ENCODE assay signal across 1 cellular context in the genomic region with DNA sequence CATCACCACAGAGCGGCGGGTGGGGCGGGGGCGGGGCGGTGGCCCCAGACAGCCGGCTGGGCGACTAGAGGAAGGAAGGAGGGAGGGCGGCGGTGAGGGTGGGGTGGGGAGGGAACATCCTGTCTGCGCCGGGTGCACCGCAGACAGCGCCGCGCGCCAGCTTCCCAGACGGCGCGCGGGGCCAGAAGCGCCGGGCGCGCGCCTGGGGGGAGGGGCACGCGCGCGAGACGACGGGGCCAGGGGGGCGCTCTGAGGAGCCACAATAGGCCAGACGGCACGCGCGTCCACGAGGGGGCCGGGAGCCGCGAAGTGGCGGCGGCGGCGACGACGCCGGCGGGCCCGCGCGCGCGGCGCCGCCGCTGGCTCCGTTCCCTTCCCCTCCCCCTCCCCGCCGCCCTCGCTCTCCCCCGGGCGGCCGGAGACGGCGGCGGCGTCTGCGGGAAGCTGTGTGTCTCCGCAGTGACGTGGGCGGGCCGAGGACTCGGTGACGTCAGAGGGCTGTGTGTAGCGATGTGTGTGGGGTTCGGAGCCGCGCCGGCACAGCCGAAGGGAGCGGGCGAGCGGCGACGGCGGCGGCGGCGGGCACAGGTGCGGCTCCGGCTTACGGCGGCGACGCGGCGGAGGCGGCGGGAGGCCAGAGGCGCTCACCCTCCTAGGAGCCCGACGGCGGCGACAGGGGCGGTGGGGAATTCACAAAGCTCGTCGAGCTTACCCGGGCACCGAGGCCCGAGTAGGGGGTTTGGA.
TF ChIP-seq lines count a peak whose summit lies in the region.

A gene with protein sequence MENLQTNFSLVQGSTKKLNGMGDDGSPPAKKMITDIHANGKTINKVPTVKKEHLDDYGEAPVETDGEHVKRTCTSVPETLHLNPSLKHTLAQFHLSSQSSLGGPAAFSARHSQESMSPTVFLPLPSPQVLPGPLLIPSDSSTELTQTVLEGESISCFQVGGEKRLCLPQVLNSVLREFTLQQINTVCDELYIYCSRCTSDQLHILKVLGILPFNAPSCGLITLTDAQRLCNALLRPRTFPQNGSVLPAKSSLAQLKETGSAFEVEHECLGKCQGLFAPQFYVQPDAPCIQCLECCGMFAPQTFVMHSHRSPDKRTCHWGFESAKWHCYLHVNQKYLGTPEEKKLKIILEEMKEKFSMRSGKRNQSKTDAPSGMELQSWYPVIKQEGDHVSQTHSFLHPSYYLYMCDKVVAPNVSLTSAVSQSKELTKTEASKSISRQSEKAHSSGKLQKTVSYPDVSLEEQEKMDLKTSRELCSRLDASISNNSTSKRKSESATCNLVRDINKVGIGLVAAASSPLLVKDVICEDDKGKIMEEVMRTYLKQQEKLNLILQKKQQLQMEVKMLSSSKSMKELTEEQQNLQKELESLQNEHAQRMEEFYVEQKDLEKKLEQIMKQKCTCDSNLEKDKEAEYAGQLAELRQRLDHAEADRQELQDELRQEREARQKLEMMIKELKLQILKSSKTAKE (plus strand): TSS at position 540 of the 744 bp plus-strand sequence. CDS start 2,617 bp downstream, outside the sequence.

TF ChIP-seq in HEK293, 187 proteins besides CTCF, POLR2A, EP300 and RAD21 (continued from another document and continues in another):
- TF ChIP-seq ZNF18 (tag by site-specific recombination; IDR thresholded peaks at IDR 0.05) (no peak), ZXDB (tag by site-specific recombination; IDR thresholded peaks at IDR 0.05) (no peak), ZNF560 (tag by site-specific recombination; IDR thresholded peaks at IDR 0.05; ENCODE audit: borderline replicate concordance) (no peak), ZNF571 (tag by site-specific recombination; IDR thresholded peaks at IDR 0.05) (no peak), GLI2 (tag by site-specific recombination; IDR thresholded peaks at IDR 0.05; ENCODE audit: borderline replicate concordance, low read depth) (no peak), ZFP69B (tag by site-specific recombination; IDR thresholded peaks at IDR 0.05) (no peak), YY2 (tag by site-specific recombination; IDR thresholded peaks at IDR 0.05) (no peak), ZNF169 (tag by site-specific recombination; IDR thresholded peaks at IDR 0.05) (no peak), ZBTB17 (tag by site-specific recombination; IDR thresholded peaks at IDR 0.05) (no peak), ZNF76 (tag by site-specific recombination; IDR thresholded peaks at IDR 0.05; ENCODE audit: borderline replicate concordance, low read depth) (no peak), ZBTB11 (tag by site-specific recombination; conservative IDR thresholded peaks at IDR 0.05; ENCODE audit: low read depth) (no peak), ZNF148 (tag by site-specific recombination; IDR thresholded peaks at IDR 0.05; ENCODE audit: borderline replicate concordance) (no peak), ZNF239 (tag by site-specific recombination; IDR thresholded peaks at IDR 0.05) (no peak), ZNF792 (tag by site-specific recombination; IDR thresholded peaks at IDR 0.05) (no peak), ZNF785 (tag by site-specific recombination; IDR thresholded peaks at IDR 0.05) (no peak), BCL6B (tag by site-specific recombination; IDR thresholded peaks at IDR 0.05) (no peak), ZNF433 (tag by site-specific recombination; IDR thresholded peaks at IDR 0.05; ENCODE audit: low read depth) (no peak), SP3 (tag by site-specific recombination; IDR thresholded peaks at IDR 0.05) (no peak), GLIS1 (tag by site-specific recombination; IDR thresholded peaks at IDR 0.05) (peak; percentile 39; the same call in 1 of the 2 replicates), ZSCAN23 (tag by site-specific recombination; IDR thresholded peaks at IDR 0.05) (no peak), ZBTB7A (tag by site-specific recombination; IDR thresholded peaks at IDR 0.05; ENCODE audit: low read depth) (no peak), ZFP37 (tag by site-specific recombination; IDR thresholded peaks at IDR 0.05) (no peak), MZF1 (tag by site-specific recombination; IDR thresholded peaks at IDR 0.05; ENCODE audit: borderline replicate concordance) (no peak), REST (tag by site-specific recombination; IDR thresholded peaks at IDR 0.05) (no peak), REPIN1 (tag by site-specific recombination; IDR thresholded peaks at IDR 0.05; ENCODE audit: low read depth) (no peak), SCRT2 (tag by site-specific recombination; IDR thresholded peaks at IDR 0.05) (no peak), ZNF324 (tag by site-specific recombination; IDR thresholded peaks at IDR 0.05) (no peak), ZNF658 (tag by site-specific recombination; IDR thresholded peaks at IDR 0.05) (no peak), KLF1 (tag by site-specific recombination; IDR thresholded peaks at IDR 0.05) (no peak), SETDB1 (IDR thresholded peaks at IDR 0.05; ENCODE audit: insufficient read length, low read length) (no peak), ZNF19 (tag by site-specific recombination; IDR thresholded peaks at IDR 0.05; ENCODE audit: low read depth) (no peak), ZNF394 (tag by site-specific recombination; IDR thresholded peaks at IDR 0.05; ENCODE audit: borderline replicate concordance) (no peak), ZBTB48 (tag by site-specific recombination; IDR thresholded peaks at IDR 0.05) (no peak), PRDM1 (tag by site-specific recombination; IDR thresholded peaks at IDR 0.05) (no peak), KLF7 (tag by site-specific recombination; IDR thresholded peaks at IDR 0.05; ENCODE audit: borderline replicate concordance) (no peak)
- TF ChIP-seq, protein P1, sequence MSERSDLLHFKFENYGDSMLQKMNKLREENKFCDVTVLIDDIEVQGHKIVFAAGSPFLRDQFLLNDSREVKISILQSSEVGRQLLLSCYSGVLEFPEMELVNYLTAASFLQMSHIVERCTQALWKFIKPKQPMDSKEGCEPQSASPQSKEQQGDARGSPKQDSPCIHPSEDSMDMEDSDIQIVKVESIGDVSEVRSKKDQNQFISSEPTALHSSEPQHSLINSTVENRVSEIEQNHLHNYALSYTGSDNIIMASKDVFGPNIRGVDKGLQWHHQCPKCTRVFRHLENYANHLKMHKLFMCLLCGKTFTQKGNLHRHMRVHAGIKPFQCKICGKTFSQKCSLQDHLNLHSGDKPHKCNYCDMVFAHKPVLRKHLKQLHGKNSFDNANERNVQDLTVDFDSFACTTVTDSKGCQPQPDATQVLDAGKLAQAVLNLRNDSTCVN (tag by site-specific recombination; optimal IDR thresholded peaks at IDR 0.05), result peak; percentile 76
- TF ChIP-seq, protein P2, sequence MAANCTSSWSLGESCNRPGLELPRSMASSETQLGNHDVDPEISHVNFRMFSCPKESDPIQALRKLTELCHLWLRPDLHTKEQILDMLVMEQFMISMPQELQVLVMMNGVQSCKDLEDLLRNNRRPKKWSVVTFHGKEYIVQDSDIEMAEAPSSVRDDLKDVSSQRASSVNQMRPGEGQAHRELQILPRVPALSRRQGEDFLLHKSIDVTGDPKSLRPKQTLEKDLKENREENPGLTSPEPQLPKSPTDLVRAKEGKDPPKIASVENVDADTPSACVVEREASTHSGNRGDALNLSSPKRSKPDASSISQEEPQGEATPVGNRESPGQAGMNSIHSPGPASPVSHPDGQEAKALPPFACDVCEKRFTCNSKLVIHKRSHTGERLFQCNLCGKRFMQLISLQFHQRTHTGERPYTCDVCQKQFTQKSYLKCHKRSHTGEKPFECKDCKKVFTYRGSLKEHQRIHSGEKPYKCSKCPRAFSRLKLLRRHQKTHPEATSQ (tag by site-specific recombination; IDR thresholded peaks at IDR 0.05), result no peak
- TF ChIP-seq, protein P3, sequence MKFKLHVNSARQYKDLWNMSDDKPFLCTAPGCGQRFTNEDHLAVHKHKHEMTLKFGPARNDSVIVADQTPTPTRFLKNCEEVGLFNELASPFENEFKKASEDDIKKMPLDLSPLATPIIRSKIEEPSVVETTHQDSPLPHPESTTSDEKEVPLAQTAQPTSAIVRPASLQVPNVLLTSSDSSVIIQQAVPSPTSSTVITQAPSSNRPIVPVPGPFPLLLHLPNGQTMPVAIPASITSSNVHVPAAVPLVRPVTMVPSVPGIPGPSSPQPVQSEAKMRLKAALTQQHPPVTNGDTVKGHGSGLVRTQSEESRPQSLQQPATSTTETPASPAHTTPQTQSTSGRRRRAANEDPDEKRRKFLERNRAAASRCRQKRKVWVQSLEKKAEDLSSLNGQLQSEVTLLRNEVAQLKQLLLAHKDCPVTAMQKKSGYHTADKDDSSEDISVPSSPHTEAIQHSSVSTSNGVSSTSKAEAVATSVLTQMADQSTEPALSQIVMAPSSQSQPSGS (tag by site-specific recombination; IDR thresholded peaks at IDR 0.05; ENCODE audit: low read depth), result peak; percentile 94
